In genomic region chr6:49462071-49462470, GRCh38 we compare ENCODE assay signal across 9 cellular contexts. TPM values are rescaled to one million over a fixed set of nuclear protein-coding genes. Genes with fewer than 3 reads are reported as not detected.
A peak's percentile ranks its signal among the peaks of the same experiment; 100 is the strongest.
DNase-seq lines count a peak whose midpoint lies in the region; ATAC-seq and TF ChIP-seq lines count a peak whose summit lies in the region.
"Had no signal": no experiment of that assay in that cellular context is flagged by ENCODE, and none has a peak within 500 bp of the region (broad histone marks: within the 10 kb centered on the region; RNA-seq: fewer than 3 reads in every experiment).

No MANE protein-coding gene starts in this region.

- peak overlapping the region; percentile 94 for H3K9ac ChIP-seq in MM.1S (ENCODE audit: low read length)
- H3K9ac ChIP-seq in neural progenitor cell = peak overlapping the region; percentile 89

- H3K9me2 ChIP-seq in MM.1S (replicated peaks; ENCODE audit: insufficient read depth, low read length) = no peaks in the 10 kb centered on the region

- H3K4me1 ChIP-seq in MM.1S (ENCODE audit: low read length) (peaks cover 10% of the 10 kb centered on the region), neural progenitor cell (peaks cover 19% of the 10 kb centered on the region)

- H3K79me2 ChIP-seq in MM.1S (ENCODE audit: low read length) (peaks cover 85% of the 10 kb centered on the region), neural progenitor cell (ENCODE audit: low read depth) (peaks cover 69% of the 10 kb centered on the region)

- H3K27me3 ChIP-seq in MM.1S (replicated peaks; ENCODE audit: insufficient read depth, low read length) = no peaks in the 10 kb centered on the region
- no peaks in the 10 kb centered on the region for H3K27me3 ChIP-seq in neural progenitor cell

- no peaks in the 10 kb centered on the region for H3K9me3 ChIP-seq in MM.1S (replicated peaks; ENCODE audit: insufficient read depth, low read length)
- H3K9me3 ChIP-seq in neural progenitor cell (ENCODE audit: low read depth) = no peaks in the 10 kb centered on the region

- H3K4me3 Mint-ChIP-seq in neural progenitor cell = peak overlapping the region; percentile 96

- H3K36me3 ChIP-seq in MM.1S (replicated peaks; ENCODE audit: insufficient read depth, low read length) (no peaks in the 10 kb centered on the region), neural progenitor cell (no peaks in the 10 kb centered on the region)

- peaks cover 23% of the 10 kb centered on the region for H3K4me1 Mint-ChIP-seq in neural progenitor cell

- H3F3A ChIP-seq in MM.1S (ENCODE audit: insufficient read depth, low read length) (peaks cover 4% of the 10 kb centered on the region; the same call in 1 of the 2 replicates), neural progenitor cell (ENCODE audit: low read depth) (no peaks in the 10 kb centered on the region)

- H2AFZ ChIP-seq in MM.1S (ENCODE audit: low read length) = peak overlapping the region; percentile 77; the same call in 1 of the 2 replicates
- H2AFZ ChIP-seq in neural progenitor cell (replicated peaks) = no peak overlapping the region

- peak; percentile 4 for DNase-seq in CD1c-positive myeloid dendritic cell (ENCODE audit: extremely low spot score)
- DNase-seq in MM.1S = no peak
- DNase-seq in dermis blood vessel endothelial cell = peak; percentile 19
- no peak for DNase-seq in neural progenitor cell (ENCODE audit: low spot score)
- DNase-seq in NCI-H446 treated with DMSO at 0.1 percent for 48 hours (lab: John Stamatoyannopoulos, UW) = no peak

- H3K27ac Mint-ChIP-seq in neural progenitor cell = no peak overlapping the region

- H4K20me1 ChIP-seq in MM.1S (ENCODE audit: insufficient read depth, low read length) (no peaks in the 10 kb centered on the region), neural progenitor cell (ENCODE audit: low read depth) (no peaks in the 10 kb centered on the region)

- ATAC-seq in GM19023 (IDR thresholded peaks at IDR 0.05; ENCODE audit: unreplicated experiment) (no peak), HG03039 (IDR thresholded peaks at IDR 0.05; ENCODE audit: unreplicated experiment) (no peak), GM21390 (IDR thresholded peaks at IDR 0.05; ENCODE audit: unreplicated experiment) (no peak)

- no peaks in the 10 kb centered on the region for H3K27me3 Mint-ChIP-seq in neural progenitor cell (ENCODE audit: insufficient read depth, low read depth)

- H3K27ac ChIP-seq in MM.1S (ENCODE audit: low read length) (peak overlapping the region; percentile 87; the same call in 1 of the 2 replicates), neural progenitor cell (no peak overlapping the region)

- H3K4me2 ChIP-seq in MM.1S (ENCODE audit: low read depth, low read length) (peak overlapping the region; percentile 91), neural progenitor cell (peak overlapping the region; percentile 97)

- TF ChIP-seq CTCF in MM.1S (IDR thresholded peaks at IDR 0.05; ENCODE audit: low read length) (no peak), neural progenitor cell (IDR thresholded peaks at IDR 0.05) (no peak)

- H3K9me3 Mint-ChIP-seq in neural progenitor cell = no peaks in the 10 kb centered on the region

- H3K36me3 Mint-ChIP-seq in neural progenitor cell = no peaks in the 10 kb centered on the region

- peak overlapping the region; percentile 95 for H3K4me3 ChIP-seq in MM.1S (ENCODE audit: low read length)
- peak overlapping the region; percentile 95 for H3K4me3 ChIP-seq in neural progenitor cell

RNA-seq across cellular contexts. Expression of gene MMUT, which starts 1.0 kb away (rescaled TPM):
- total RNA-seq in dermis blood vessel endothelial cell = 11.1 and 23.3 TPM in 2 replicates
- 14.4 and 23.9 TPM in 2 replicates for total RNA-seq in neural progenitor cell (ENCODE audit: low replicate concordance)

RNA-seq across cellular contexts. Expression of gene CENPQ, which starts 1.1 kb away (rescaled TPM):
- total RNA-seq in dermis blood vessel endothelial cell (5.1 and 8.7 TPM in 2 replicates), neural progenitor cell (ENCODE audit: low replicate concordance) (31.1 and 48.8 TPM in 2 replicates)

RNA-seq across cellular contexts. Expression of gene GLYATL3, which starts 37.7 kb away (rescaled TPM):
- not detected in 2 replicates for total RNA-seq in dermis blood vessel endothelial cell
- total RNA-seq in neural progenitor cell (ENCODE audit: low replicate concordance) = not detected in 2 replicates
- total RNA-seq: dermis microvascular lymphatic vessel endothelial cell had no signal

Comparison
In these comparisons a context has a peak if more than half of its experiments do, and no peak if none do; other contexts are left out.
1. DNase-seq: peak in CD1c-positive myeloid dendritic cell (single experiment) and dermis blood vessel endothelial cell (single experiment); none in MM.1S (single experiment), neural progenitor cell (single experiment) and NCI-H446 treated with DMSO at 0.1 percent for 48 hours (single experiment).